26 cellular contexts compared by ENCODE assay signal in genomic region chr5:162052671-162053070, GRCh38. TPM values are rescaled to one million over a fixed set of nuclear protein-coding genes. Genes with fewer than 3 reads are reported as not detected.
"Had no signal": no experiment of that assay in that cellular context is flagged by ENCODE, and none has a peak within 500 bp of the region (broad histone marks: within the 10 kb centered on the region; RNA-seq: fewer than 3 reads in every experiment).

No MANE protein-coding gene starts in this region.

- H3K27ac ChIP-seq: brain microvascular endothelial cell, left ventricle myocardium inferior, right lobe of liver, skin epidermis, tibial artery, WERI-Rb-1 had no signal

- H3K36me3 ChIP-seq: brain microvascular endothelial cell, left ventricle myocardium inferior, right lobe of liver, tibial artery, WERI-Rb-1 had no signal

- ATAC-seq: activated naive CD4-positive, alpha-beta T cell treated with anti-CD3 and anti-CD28 coated beads, Interleukin-2, amount 50 U/mL, for 72 hours; naive thymus-derived CD4-positive, alpha-beta T cell; right lobe of liver; stimulated activated effector memory CD8-positive, alpha-beta T cell treated with anti-CD3 and anti-CD28 coated beads, Interleukin-12 subunit alpha, Interleukin-12 subunit beta, amount 100 ng/mL, for 72 hours; stimulated activated naive CD8-positive, alpha-beta T cell treated with anti-CD3 and anti-CD28 coated beads, Interleukin-15, amount 100 ng/mL, for 72 hours had no signal

- FAIRE-seq: TTC549 had no signal

- H3K27me3 ChIP-seq: brain microvascular endothelial cell, right lobe of liver, tibial artery had no signal

- H3K4me3 ChIP-seq: left ventricle myocardium inferior, right lobe of liver, skin epidermis, tibial artery had no signal

- H3K9me3 ChIP-seq: right lobe of liver, tibial artery had no signal

- H3K4me1 ChIP-seq: left ventricle myocardium inferior, right lobe of liver, tibial artery had no signal

- DNase-seq: activated CD4-positive, alpha-beta T cell treated with anti-CD3 and anti-CD28 coated beads for 1 hour; activated gamma-delta T cell treated with Interleukin-2 at 50 U/mL for 16 hours; activated T-cell treated with anti-CD3 and anti-CD28 coated beads, Interleukin-2, amount 50 U/mL, for 1 hour; aorta; brain microvascular endothelial cell; caudate nucleus; dermis blood vessel endothelial cell; effector CD8-positive, alpha-beta T cell; erythroblast; foreskin fibroblast; left ventricle myocardium inferior; naive thymus-derived CD4-positive, alpha-beta T cell; occipital lobe; right lobe of liver; stimulated activated CD4-positive, alpha-beta T cell treated with anti-CD3 and anti-CD28 coated beads, Interleukin-1b, Interleukin-23, amount 100 ng/mL, for 48 hours; stimulated activated naive CD8-positive, alpha-beta T cell treated with anti-CD3 and anti-CD28 coated beads, Interleukin-15, amount 100 ng/mL, for 72 hours; tibial artery; WERI-Rb-1 had no signal

RNA-seq across cellular contexts. Expression of gene GABRG2, which starts 14.9 kb away (rescaled TPM):
- total RNA-seq: activated naive CD4-positive, alpha-beta T cell treated with anti-CD3 and anti-CD28 coated beads, Interleukin-2, amount 50 U/mL, for 72 hours; aorta; dermis blood vessel endothelial cell; fibroblast of lung; glomerular endothelial cell; left ventricle myocardium inferior; lung microvascular endothelial cell; naive thymus-derived CD4-positive, alpha-beta T cell; right lobe of liver; ureter had no signal
- polyA plus RNA-seq: aorta; fibroblast of lung; naive thymus-derived CD4-positive, alpha-beta T cell had no signal
